ENCODE assay signal across 8 cellular contexts in the genomic region with DNA sequence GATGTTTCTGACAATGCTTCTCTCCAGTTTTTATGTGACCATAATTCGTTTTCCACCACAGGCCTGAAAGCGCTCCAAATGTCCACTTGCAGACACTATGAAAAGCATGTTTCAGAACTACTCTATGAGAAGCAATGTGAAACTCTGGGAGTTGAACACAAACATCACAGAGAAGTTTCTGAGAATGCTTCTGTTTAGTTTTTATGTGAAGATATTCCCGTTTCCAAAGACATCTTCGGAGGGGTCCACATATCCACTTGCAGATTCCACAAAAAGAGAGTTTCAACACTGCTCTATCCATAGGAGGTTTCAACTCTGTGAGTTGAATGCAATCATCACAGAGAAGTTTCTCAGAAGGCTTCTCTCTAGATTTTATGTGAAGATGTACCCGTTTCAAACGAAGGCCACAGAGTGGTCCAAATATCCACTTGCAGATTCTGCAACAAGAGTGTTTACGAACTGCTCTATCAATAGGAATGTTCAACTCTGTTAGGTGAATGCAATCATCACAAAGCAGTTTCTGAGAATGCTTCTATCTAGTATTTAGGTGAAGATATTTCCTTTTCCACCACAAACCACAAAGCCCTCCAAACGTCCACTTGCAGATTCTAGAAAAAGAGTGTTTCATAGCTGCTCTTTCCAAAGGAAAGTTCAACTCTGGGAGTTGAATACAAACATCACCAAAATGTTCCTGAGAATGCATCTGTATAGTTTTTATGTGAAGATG.
DNase-seq lines count a peak whose midpoint lies in the region; ATAC-seq and TF ChIP-seq lines count a peak whose summit lies in the region.
"Not testable (repeated sequence)": the region's sequence is repeated elsewhere in the genome, so short reads cannot be mapped to it uniquely, and the experiment has no call there.

No MANE protein-coding gene starts in this region.

- H3K9ac ChIP-seq in DND-41 (ENCODE audit: low read depth, low read length) = not testable (repeated sequence)

- not testable (repeated sequence) for H3K27me3 ChIP-seq in DND-41 (ENCODE audit: insufficient read depth, low read length, poor library complexity); gastroesophageal sphincter; stomach

- H3K36me3 ChIP-seq in DND-41 (ENCODE audit: insufficient read depth, low read length); gastroesophageal sphincter; stomach: not testable (repeated sequence)

- not testable (repeated sequence) for H3K36me3 Mint-ChIP-seq in activated naive CD8-positive, alpha-beta T cell treated with anti-CD3 and anti-CD28 coated beads, Interleukin-2, amount 10 ng/mL, durations not matched to agents 7 days and 5 days; memory B cell

- not testable (repeated sequence) for H3K4me3 Mint-ChIP-seq in activated naive CD8-positive, alpha-beta T cell treated with anti-CD3 and anti-CD28 coated beads, Interleukin-2, amount 10 ng/mL, durations not matched to agents 7 days and 5 days; memory B cell

- TF ChIP-seq EP300 in gastroesophageal sphincter (IDR thresholded peaks at IDR 0.05) = peak; percentile 96
- TF ChIP-seq EP300 in stomach (IDR thresholded peaks at IDR 0.05) = not testable (repeated sequence)

- H2AFZ ChIP-seq in DND-41 (ENCODE audit: low read depth, low read length) = not testable (repeated sequence)

- intact Hi-C loops in sciatic nerve (cut with DNase I); stomach (cut with DNase I; ENCODE audit: low total_unique reads): not testable (repeated sequence)

- not testable (repeated sequence) for ATAC-seq in DND-41 (ENCODE audit: insufficient read depth, low read depth); SK-N-SH treated with all-trans-retinoic acid at 6 μM for 48 hours; activated naive CD8-positive, alpha-beta T cell treated with anti-CD3 and anti-CD28 coated beads, Interleukin-2, amount 10 ng/mL, durations not matched to agents 7 days and 5 days (ENCODE audit: low read depth); gastroesophageal sphincter
- ATAC-seq in memory B cell (ENCODE audit: low read depth) (peak; percentile 23), sciatic nerve (peak; percentile 49)

- not testable (repeated sequence) for H3K27me3 Mint-ChIP-seq in activated naive CD8-positive, alpha-beta T cell treated with anti-CD3 and anti-CD28 coated beads, Interleukin-2, amount 10 ng/mL, durations not matched to agents 7 days and 5 days; memory B cell

- TF ChIP-seq POLR2A in gastroesophageal sphincter (IDR thresholded peaks at IDR 0.05) = not testable (repeated sequence)
- TF ChIP-seq POLR2A in stomach (IDR thresholded peaks at IDR 0.05) = peak in 1 of 4 donors; percentile 74

- not testable (repeated sequence) for H3K4me2 ChIP-seq in DND-41 (ENCODE audit: insufficient read depth, low read length)

- H3K27ac ChIP-seq in DND-41 (ENCODE audit: low read length); gastroesophageal sphincter; stomach: not testable (repeated sequence)

- DNase-seq in DND-41 = peak; percentile 43
- peak; percentile 56 for DNase-seq in activated CD8-positive, alpha-beta memory T cell treated with anti-CD3 and anti-CD28 coated beads for 24 hours
- DNase-seq in activated naive CD8-positive, alpha-beta T cell treated with anti-CD3 and anti-CD28 coated beads, Interleukin-2, amount 10 ng/mL, durations not matched to agents 7 days and 5 days = peak; percentile 35
- peak; percentile 87 to 93 for DNase-seq in memory B cell (ENCODE audit: low spot score in 2 of 2)
- DNase-seq in sciatic nerve (ENCODE audit: low spot score) = not testable (repeated sequence)
- DNase-seq in stomach = peak; percentile 15

- H3K4me1 Mint-ChIP-seq in activated naive CD8-positive, alpha-beta T cell treated with anti-CD3 and anti-CD28 coated beads, Interleukin-2, amount 10 ng/mL, durations not matched to agents 7 days and 5 days; memory B cell: not testable (repeated sequence)

- H3K4me1 ChIP-seq in DND-41 (ENCODE audit: insufficient read depth, low read length); gastroesophageal sphincter; stomach: not testable (repeated sequence)

- WGBS in gastroesophageal sphincter (ENCODE audit: low coverage in 1 of 2), 2 donors = 60 to 67% methylated on average over 8 of the region's 8 CpGs
- 62 to 73% (median 71%) methylated on average over 8 of the region's 8 CpGs for WGBS in stomach, 5 donors

- POLR2A ChIA-PET in activated naive CD8-positive, alpha-beta T cell treated with anti-CD3 and anti-CD28 coated beads, Interleukin-2, amount 10 ng/mL, durations not matched to agents 7 days and 5 days (lab: Charles Lee) = not testable (repeated sequence)

- H3K79me2 ChIP-seq in DND-41 (ENCODE audit: insufficient read depth, low read length) = not testable (repeated sequence)

- not testable (repeated sequence) for H3K9me3 Mint-ChIP-seq in activated naive CD8-positive, alpha-beta T cell treated with anti-CD3 and anti-CD28 coated beads, Interleukin-2, amount 10 ng/mL, durations not matched to agents 7 days and 5 days; memory B cell

- TF ChIP-seq CTCF in DND-41 (IDR thresholded peaks at IDR 0.05; ENCODE audit: borderline replicate concordance, extremely low read depth, low read length, poor library complexity, severe bottlenecking); gastroesophageal sphincter (IDR thresholded peaks at IDR 0.05): not testable (repeated sequence)
- TF ChIP-seq CTCF in stomach (IDR thresholded peaks at IDR 0.05) = peak in 1 of 7 experiments; percentile 20

- not testable (repeated sequence) for H3K9me3 ChIP-seq in DND-41 (ENCODE audit: insufficient read depth, low read length, severe bottlenecking); gastroesophageal sphincter; stomach

- not testable (repeated sequence) for H3K27ac Mint-ChIP-seq in activated naive CD8-positive, alpha-beta T cell treated with anti-CD3 and anti-CD28 coated beads, Interleukin-2, amount 10 ng/mL, durations not matched to agents 7 days and 5 days; memory B cell

- H3K4me3 ChIP-seq in DND-41 (ENCODE audit: low read depth in 1 of 2, low read length in 2 of 2); gastroesophageal sphincter; stomach: not testable (repeated sequence)

- H4K20me1 ChIP-seq in DND-41 (ENCODE audit: insufficient read depth, low read length) = not testable (repeated sequence)

TF ChIP-seq in SK-N-SH treated with all-trans-retinoic acid at 6 μM for 48 hours, 23 proteins besides CTCF, POLR2A, EP300 and RAD21:
- peak; percentile 85; the same call in 1 of the 2 replicates for TF ChIP-seq OSR1 (CRISPR knock-in tag; IDR thresholded peaks at IDR 0.05)
